9 cellular contexts compared by ENCODE assay signal in the genomic region with DNA sequence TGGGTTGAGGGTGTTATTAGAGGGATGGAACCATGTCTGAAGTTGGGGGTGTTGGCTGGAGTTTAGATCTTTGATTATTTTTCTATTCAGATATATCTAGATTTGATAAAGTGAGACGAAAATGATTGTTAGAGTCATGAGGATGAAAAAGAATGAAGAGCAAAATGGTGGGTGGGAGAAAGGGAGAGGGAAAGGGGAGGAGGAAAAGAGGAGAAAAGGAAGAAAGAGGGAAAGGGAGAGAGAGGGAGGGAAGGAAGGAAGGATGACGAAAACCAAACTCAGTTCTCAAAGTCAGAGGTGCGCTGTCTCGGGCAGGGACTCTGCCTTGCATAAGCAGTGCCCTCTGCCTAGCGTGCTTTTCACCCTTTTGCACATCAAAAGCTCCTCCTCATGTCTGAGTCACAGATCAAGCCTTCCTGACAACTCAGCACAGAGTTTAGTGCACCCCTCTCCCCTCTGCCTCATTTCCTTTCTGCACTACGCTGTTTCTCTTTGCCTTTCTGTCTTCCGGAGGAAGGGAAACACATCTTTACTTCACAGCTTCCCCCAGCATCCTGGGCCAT.
DNase-seq lines count a peak whose midpoint lies in the region; ATAC-seq and TF ChIP-seq lines count a peak whose summit lies in the region.
"Had no signal": no experiment of that assay in that cellular context is flagged by ENCODE, and none has a peak within 500 bp of the region (broad histone marks: within the 10 kb centered on the region; RNA-seq: fewer than 3 reads in every experiment).

No MANE protein-coding gene starts in this region.

- no peaks in the 10 kb centered on the region for H3K36me3 ChIP-seq in neuronal stem cell (replicated peaks in 1 of 2; ENCODE audit: control insufficient read depth in 2 of 2, insufficient read depth in 2 of 2, low read length in 2 of 2)
- no peaks in the 10 kb centered on the region for H3K36me3 ChIP-seq in vagina

- H3K18ac ChIP-seq in neuronal stem cell (ENCODE audit: low read length), result no peak overlapping the region

- H3K27me3 ChIP-seq in CD4-positive, alpha-beta T cell (ENCODE audit: control insufficient read depth, insufficient read depth, low read length), result no peaks in the 10 kb centered on the region
- H3K27me3 ChIP-seq in neuronal stem cell (ENCODE audit: control insufficient read depth in 3 of 3, insufficient read depth in 3 of 3, low read depth in 1 of 3, low read length in 3 of 3), result no peaks in the 10 kb centered on the region
- no peaks in the 10 kb centered on the region for H3K27me3 ChIP-seq in vagina

- H3K14ac ChIP-seq in neuronal stem cell (ENCODE audit: low read length), result no peak overlapping the region

- peaks cover 16% of the 10 kb centered on the region for H3K4me1 Mint-ChIP-seq in CD4-positive, alpha-beta T cell (ENCODE audit: low read depth)
- H3K4me1 Mint-ChIP-seq in activated T-helper 2 cell treated with anti-CD3 and anti-CD28 coated beads, Interferon-gamma antibody, Interleukin-2, Interleukin-4, amounts not matched to agents 10 μg/mL and 5 μg/mL and 100 μg/mL, durations not matched to agents 14 hours and 24 hours and 36 hours (ENCODE audit: low read depth), result peaks cover 7% of the 10 kb centered on the region

- POLR2A ChIA-PET in CD4-positive, alpha-beta T cell (lab: Charles Lee), result interaction anchor here (1.0 to 2.0 kb wide), 4 partner anchors 22 to 91 kb away, joined by 3 to 12 read pairs (median 10); no protein-coding TSS in a partner anchor

- H3K4me2 ChIP-seq in neuronal stem cell (ENCODE audit: insufficient read depth, low read length, poor library complexity, severe bottlenecking), result no peak overlapping the region

- H3K27ac ChIP-seq in CD4-positive, alpha-beta T cell (ENCODE audit: low read depth, low read length), result no peak overlapping the region
- H3K27ac ChIP-seq in neuronal stem cell (replicated peaks; ENCODE audit: low read length) (no peak overlapping the region), vagina (no peak overlapping the region)

- CTCF ChIA-PET in CD4-positive, alpha-beta T cell (lab: Charles Lee), result no interaction called here

- no peak overlapping the region for H3K23ac ChIP-seq in neuronal stem cell (ENCODE audit: low read depth, low read length, poor library complexity)

- 100% methylated on average over 1 of the region's 7 CpGs; no CpG with 5 or more reads in 1 of the 2 donors for WGBS in neuronal stem cell (ENCODE audit: extremely low coverage in 2 of 2, insufficient read length in 2 of 2, insufficient replicate concordance in 1 of 2), 2 donors

- no peak overlapping the region for H2AFZ ChIP-seq in neuronal stem cell (ENCODE audit: low read length)

- DNase-seq in CD4-positive, alpha-beta T cell, result peak; percentile 15 to 53 (median 38)
- peak; percentile 11 for DNase-seq in activated T-helper 2 cell treated with anti-CD3 and anti-CD28 coated beads, Interferon-gamma antibody, Interleukin-2, Interleukin-4, amounts not matched to agents 10 μg/mL and 5 μg/mL and 100 μg/mL, durations not matched to agents 14 hours and 24 hours and 36 hours (ENCODE audit: low spot score)
- DNase-seq in neuronal stem cell (ENCODE audit: low spot score) (no peak), vagina (ENCODE audit: extremely low spot score in 2 of 2) (no peak), glomerular visceral epithelial cell (ENCODE audit: extremely low spot score) (no peak), DMS53 (lab: John Stamatoyannopoulos, UW) (no peak)
- DNase-seq: NCI-H774 had no signal

- TF ChIP-seq CTCF in CD4-positive, alpha-beta T cell (IDR thresholded peaks at IDR 0.05), result no peak
- TF ChIP-seq CTCF in vagina (IDR thresholded peaks at IDR 0.05), result no peak

- H3K27me3 Mint-ChIP-seq in CD4-positive, alpha-beta T cell, result no peaks in the 10 kb centered on the region
- H3K27me3 Mint-ChIP-seq in activated T-helper 2 cell treated with anti-CD3 and anti-CD28 coated beads, Interferon-gamma antibody, Interleukin-2, Interleukin-4, amounts not matched to agents 10 μg/mL and 5 μg/mL and 100 μg/mL, durations not matched to agents 14 hours and 24 hours and 36 hours (ENCODE audit: low read depth), result peaks cover 2% of the 10 kb centered on the region

- H2BK12ac ChIP-seq in neuronal stem cell (ENCODE audit: low read length), result no peak overlapping the region

- H2AK5ac ChIP-seq in neuronal stem cell (ENCODE audit: low read depth, low read length), result no peak overlapping the region

- no peak overlapping the region for H2BK120ac ChIP-seq in neuronal stem cell (ENCODE audit: low read depth, low read length)

- no peak overlapping the region for H2BK15ac ChIP-seq in neuronal stem cell (ENCODE audit: low read length)

- no peaks in the 10 kb centered on the region for H3K36me3 Mint-ChIP-seq in CD4-positive, alpha-beta T cell (ENCODE audit: low read depth)
- no peaks in the 10 kb centered on the region for H3K36me3 Mint-ChIP-seq in activated T-helper 2 cell treated with anti-CD3 and anti-CD28 coated beads, Interferon-gamma antibody, Interleukin-2, Interleukin-4, amounts not matched to agents 10 μg/mL and 5 μg/mL and 100 μg/mL, durations not matched to agents 14 hours and 24 hours and 36 hours (ENCODE audit: low read depth)

- no peak overlapping the region for H4K8ac ChIP-seq in neuronal stem cell (ENCODE audit: low read depth, low read length)

- H3K4me3 ChIP-seq in neuronal stem cell (ENCODE audit: low read length in 2 of 2) (no peak overlapping the region), vagina (no peak overlapping the region)

- peak overlapping the region; percentile 49 for H3K4me3 Mint-ChIP-seq in CD4-positive, alpha-beta T cell
- H3K4me3 Mint-ChIP-seq in activated T-helper 2 cell treated with anti-CD3 and anti-CD28 coated beads, Interferon-gamma antibody, Interleukin-2, Interleukin-4, amounts not matched to agents 10 μg/mL and 5 μg/mL and 100 μg/mL, durations not matched to agents 14 hours and 24 hours and 36 hours (ENCODE audit: low read depth), result no peak overlapping the region

- no peak overlapping the region for H3K4ac ChIP-seq in neuronal stem cell (ENCODE audit: low read length)

- no peaks in the 10 kb centered on the region for H3K9me3 ChIP-seq in CD4-positive, alpha-beta T cell (ENCODE audit: control insufficient read depth, low read length)
- H3K9me3 ChIP-seq in neuronal stem cell (replicated peaks in 1 of 2; ENCODE audit: control insufficient read depth in 2 of 2, insufficient read depth in 1 of 2, low read depth in 1 of 2, low read length in 2 of 2) (no peaks in the 10 kb centered on the region), vagina (no peaks in the 10 kb centered on the region)

- no peaks in the 10 kb centered on the region for H3K79me1 ChIP-seq in neuronal stem cell (ENCODE audit: low read depth, low read length)

- intact Hi-C loops in CD4-positive, alpha-beta T cell (cut with DNase I, micrococcal nuclease), result loop anchor here (1.0 to 5.0 kb wide), 4 partner anchors 22 to 92 kb away; no protein-coding TSS in a partner anchor
- intact Hi-C loops in activated T-helper 2 cell treated with anti-CD3 and anti-CD28 coated beads, Interferon-gamma antibody, Interleukin-2, Interleukin-4, amounts not matched to agents 10 μg/mL and 5 μg/mL and 100 μg/mL, durations not matched to agents 14 hours and 24 hours and 36 hours (cut with micrococcal nuclease), result no loop called here
- intact Hi-C loops in vagina (cut with DNase I), result no loop called here

- H3K9ac ChIP-seq in neuronal stem cell (ENCODE audit: low read depth, low read length, poor library complexity), result peak overlapping the region; percentile 7

- H4K91ac ChIP-seq in neuronal stem cell (ENCODE audit: low read depth, low read length, poor library complexity), result no peak overlapping the region

- TF ChIP-seq POLR2A in vagina (IDR thresholded peaks at IDR 0.05), result no peak

- peak overlapping the region; percentile 77 for H3K27ac Mint-ChIP-seq in CD4-positive, alpha-beta T cell
- no peak overlapping the region for H3K27ac Mint-ChIP-seq in activated T-helper 2 cell treated with anti-CD3 and anti-CD28 coated beads, Interferon-gamma antibody, Interleukin-2, Interleukin-4, amounts not matched to agents 10 μg/mL and 5 μg/mL and 100 μg/mL, durations not matched to agents 14 hours and 24 hours and 36 hours

- H3K4me1 ChIP-seq in neuronal stem cell (ENCODE audit: control insufficient read depth in 2 of 2, insufficient read depth in 1 of 2, low read depth in 1 of 2, low read length in 2 of 2), result peaks cover 0 to 3% of the 10 kb centered on the region in 2 donors
- H3K4me1 ChIP-seq in vagina, result no peaks in the 10 kb centered on the region

- ATAC-seq in CD4-positive, alpha-beta T cell (ENCODE audit: poor library complexity), result peak; percentile 100
- ATAC-seq in GM18511 (IDR thresholded peaks at IDR 0.05; ENCODE audit: unreplicated experiment), result no peak

- H3K9me3 Mint-ChIP-seq in CD4-positive, alpha-beta T cell, result no peaks in the 10 kb centered on the region
- H3K9me3 Mint-ChIP-seq in activated T-helper 2 cell treated with anti-CD3 and anti-CD28 coated beads, Interferon-gamma antibody, Interleukin-2, Interleukin-4, amounts not matched to agents 10 μg/mL and 5 μg/mL and 100 μg/mL, durations not matched to agents 14 hours and 24 hours and 36 hours, result no peaks in the 10 kb centered on the region

- H2BK5ac ChIP-seq in neuronal stem cell (ENCODE audit: low read length), result no peak overlapping the region

TF ChIP-seq in PFSK-1, 5 proteins besides CTCF, POLR2A, EP300 and RAD21 (continues in another document):
- TF ChIP-seq TAF1 (IDR thresholded peaks at IDR 0.05; ENCODE audit: borderline replicate concordance, insufficient read depth, low read length) (no peak), FOXP2 (optimal IDR thresholded peaks at IDR 0.05; ENCODE audit: borderline replicate concordance, extremely low read depth, extremely low read length, insufficient read depth) (no peak), SIN3A (IDR thresholded peaks at IDR 0.05; ENCODE audit: borderline replicate concordance, insufficient read depth, low read length) (no peak)

Comparison
In these comparisons a context has a peak if more than half of its experiments do, and no peak if none do; other contexts are left out.
1. DNase-seq: peak in CD4-positive, alpha-beta T cell (10 of 10) and activated T-helper 2 cell treated with anti-CD3 and anti-CD28 coated beads, Interferon-gamma antibody, Interleukin-2, Interleukin-4, amounts not matched to agents 10 μg/mL and 5 μg/mL and 100 μg/mL, durations not matched to agents 14 hours and 24 hours and 36 hours (single experiment); none in neuronal stem cell (single experiment), vagina (0 of 2), glomerular visceral epithelial cell (single experiment) and DMS53 (single experiment).
2. intact Hi-C loops: an anchor here in CD4-positive, alpha-beta T cell (1.0 to 5.0 kb wide); none called in activated T-helper 2 cell treated with anti-CD3 and anti-CD28 coated beads, Interferon-gamma antibody, Interleukin-2, Interleukin-4, amounts not matched to agents 10 μg/mL and 5 μg/mL and 100 μg/mL, durations not matched to agents 14 hours and 24 hours and 36 hours and vagina.